1 cellular context compared by ENCODE assay signal in genomic region chr9:132849168-132849831, GRCh38.
TF ChIP-seq lines count a peak whose summit lies in the region.

No MANE protein-coding gene starts in this region.

TF ChIP-seq in WTC11, 78 proteins besides CTCF, POLR2A, EP300 and RAD21 (continued from another document):
- TF ChIP-seq ARID4B (CRISPR knock-in tag; IDR thresholded peaks at IDR 0.05; ENCODE audit: borderline replicate concordance) (no peak), JUN (CRISPR knock-in tag; IDR thresholded peaks at IDR 0.05) (no peak), NR1H2 (CRISPR knock-in tag; IDR thresholded peaks at IDR 0.05) (no peak), STAT6 (CRISPR knock-in tag; conservative IDR thresholded peaks at IDR 0.05; ENCODE audit: low read depth) (no peak), MAX (CRISPR knock-in tag; IDR thresholded peaks at IDR 0.05) (no peak), ZMAT4 (CRISPR knock-in tag; IDR thresholded peaks at IDR 0.05) (no peak)
